9 cellular contexts compared by ENCODE assay signal in the genomic region with DNA sequence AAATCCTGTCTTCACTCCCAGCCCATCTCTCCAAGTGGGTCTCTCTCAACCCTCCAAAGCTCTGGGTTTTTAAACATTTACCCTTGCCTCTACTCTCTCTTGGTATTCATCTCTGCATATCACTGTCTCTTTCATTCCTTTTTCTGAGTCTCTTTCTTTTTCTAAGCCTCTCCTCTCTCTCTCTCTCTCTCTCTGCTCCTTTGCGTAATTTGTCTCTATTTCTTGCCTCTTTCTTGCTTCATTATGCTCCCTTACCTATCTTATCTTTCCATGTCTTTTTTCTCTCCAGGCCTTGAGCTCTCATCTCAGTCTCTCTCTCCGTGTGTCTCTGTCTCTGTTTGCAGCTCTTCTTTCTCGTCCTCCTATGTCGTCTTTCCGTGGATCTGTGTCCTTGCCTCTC. TPM values are rescaled to one million over a fixed set of nuclear protein-coding genes. Genes with fewer than 3 reads are reported as not detected.
DNase-seq lines count a peak whose midpoint lies in the region; ATAC-seq and TF ChIP-seq lines count a peak whose summit lies in the region.
"Had no signal": no experiment of that assay in that cellular context is flagged by ENCODE, and none has a peak within 500 bp of the region (broad histone marks: within the 10 kb centered on the region; RNA-seq: fewer than 3 reads in every experiment).

No MANE protein-coding gene starts in this region.

- H3K27me3 ChIP-seq in CD8-positive, alpha-beta T cell (ENCODE audit: insufficient read depth, low read length) = peaks cover 9% of the 10 kb centered on the region
- H3K27me3 ChIP-seq in Karpas-422 (ENCODE audit: low read length) = no peaks in the 10 kb centered on the region
- H3K27me3 ChIP-seq in breast epithelium = no peaks in the 10 kb centered on the region

- H4K20me1 ChIP-seq in Karpas-422 (ENCODE audit: insufficient read depth, low read depth, low read length) = peaks cover 8% of the 10 kb centered on the region; the same call in 1 of the 2 replicates

- peaks cover 11% of the 10 kb centered on the region for H3K4me1 Mint-ChIP-seq in CD8-positive, alpha-beta T cell (ENCODE audit: low read depth)
- peaks cover 6% of the 10 kb centered on the region for H3K4me1 Mint-ChIP-seq in nephron

- peak overlapping the region; percentile 85 for H3K4me3 Mint-ChIP-seq in CD8-positive, alpha-beta T cell
- H3K4me3 Mint-ChIP-seq in nephron = peak overlapping the region; percentile 79 to 81 (median 79)

- H3K9me3 ChIP-seq in CD8-positive, alpha-beta T cell (ENCODE audit: low read length) = no peaks in the 10 kb centered on the region
- no peaks in the 10 kb centered on the region for H3K9me3 ChIP-seq in Karpas-422 (ENCODE audit: low read length)
- no peaks in the 10 kb centered on the region for H3K9me3 ChIP-seq in breast epithelium
- H3K9me3 ChIP-seq: psoas muscle had no signal

- H2AFZ ChIP-seq in Karpas-422 (ENCODE audit: low read length) = no peak overlapping the region

- CTCF ChIA-PET in CD8-positive, alpha-beta T cell (lab: Charles Lee) = interaction anchor here (0.7 to 1.5 kb wide), 3 partner anchors 44 to 92 kb away, joined by 3 read pairs; no protein-coding TSS in a partner anchor

- peaks cover 20% of the 10 kb centered on the region for H3K79me2 ChIP-seq in Karpas-422 (ENCODE audit: low read length)

- H3K9me2 ChIP-seq in Karpas-422 (replicated peaks; ENCODE audit: insufficient read depth, low read length) = no peaks in the 10 kb centered on the region

- H3K27me3 Mint-ChIP-seq in CD8-positive, alpha-beta T cell (ENCODE audit: low read depth) = peaks cover 36% of the 10 kb centered on the region
- peaks cover 37% of the 10 kb centered on the region for H3K27me3 Mint-ChIP-seq in nephron (ENCODE audit: low read depth)

- DNase-seq in CD8-positive, alpha-beta T cell = no peak
- no peak for DNase-seq in Karpas-422
- no peak for DNase-seq in breast epithelium (ENCODE audit: low spot score in 2 of 2)
- DNase-seq in NCI-H1092 treated with DMSO at 0.1 percent for 48 hours (lab: John Stamatoyannopoulos, UW) = no peak
- DNase-seq in activated gamma-delta T cell (lab: John Stamatoyannopoulos, UW) = no peak
- DNase-seq in NCI-H226 = no peak

- intact Hi-C loops in CD8-positive, alpha-beta T cell (cut with DNase I, micrococcal nuclease) = loop anchor here (1.0 to 2.0 kb wide), 5 partner anchors 29 to 620 kb away; partner anchors contain the start of genes PPCDC (in 2 of the 2), COX5A (in 1 of the 2) and CPLX3 (in 1 of the 2)
- intact Hi-C loops in breast epithelium (cut with DNase I; ENCODE audit: low total_unique reads) = no loop called here

- TF ChIP-seq CTCF in CD8-positive, alpha-beta T cell (IDR thresholded peaks at IDR 0.05) = no peak
- TF ChIP-seq CTCF in breast epithelium (IDR thresholded peaks at IDR 0.05) = no peak
- TF ChIP-seq CTCF in nephron (IDR thresholded peaks at IDR 0.05; ENCODE audit: unreplicated experiment in 3 of 3) = no peak

- ATAC-seq in CD8-positive, alpha-beta T cell = no peak
- ATAC-seq in GM18511 (IDR thresholded peaks at IDR 0.05; ENCODE audit: unreplicated experiment) = no peak

- no peak overlapping the region for H3K27ac ChIP-seq in CD8-positive, alpha-beta T cell (ENCODE audit: low read depth, low read length)
- H3K27ac ChIP-seq in Karpas-422 (ENCODE audit: low read length) (no peak overlapping the region), breast epithelium (no peak overlapping the region)
- H3K27ac ChIP-seq: psoas muscle had no signal

- POLR2A ChIA-PET in CD8-positive, alpha-beta T cell (lab: Charles Lee) = no interaction called here

- no peaks in the 10 kb centered on the region for H3K36me3 Mint-ChIP-seq in CD8-positive, alpha-beta T cell
- peaks cover 5% of the 10 kb centered on the region for H3K36me3 Mint-ChIP-seq in nephron (ENCODE audit: low read depth)

- H3K4me2 ChIP-seq in Karpas-422 (ENCODE audit: low read depth, low read length, poor library complexity, severe bottlenecking) = peak overlapping the region; percentile 52

- H3K36me3 ChIP-seq in CD8-positive, alpha-beta T cell (ENCODE audit: insufficient read depth, low read length) = no peaks in the 10 kb centered on the region
- H3K36me3 ChIP-seq in Karpas-422 (ENCODE audit: insufficient read depth, low read length) (no peaks in the 10 kb centered on the region), breast epithelium (no peaks in the 10 kb centered on the region)

- no peaks in the 10 kb centered on the region for H3K9me3 Mint-ChIP-seq in CD8-positive, alpha-beta T cell
- H3K9me3 Mint-ChIP-seq in nephron = no peaks in the 10 kb centered on the region

- H3K27ac Mint-ChIP-seq in CD8-positive, alpha-beta T cell = no peak overlapping the region
- H3K27ac Mint-ChIP-seq in nephron = no peak overlapping the region

- no peak overlapping the region for H3K9ac ChIP-seq in Karpas-422 (ENCODE audit: low read length)

- TF ChIP-seq POLR2A in breast epithelium (IDR thresholded peaks at IDR 0.05) = no peak

- H3K4me1 ChIP-seq in CD8-positive, alpha-beta T cell (ENCODE audit: insufficient read depth, low read length) = peaks cover 17% of the 10 kb centered on the region
- H3K4me1 ChIP-seq in Karpas-422 (ENCODE audit: low read length) (peaks cover 44% of the 10 kb centered on the region), breast epithelium (peaks cover 0 to 4% of the 10 kb centered on the region in 2 donors)

- peak overlapping the region; percentile 31 for H3K4me3 ChIP-seq in CD8-positive, alpha-beta T cell (ENCODE audit: low read depth, low read length)
- H3K4me3 ChIP-seq in Karpas-422 (ENCODE audit: low read length) = peak overlapping the region; percentile 42; the same call in 1 of the 2 replicates
- peak overlapping the region in 2 of 3 donors; percentile 73 to 87 for H3K4me3 ChIP-seq in breast epithelium

RNA-seq across cellular contexts. Expression of gene SCAMP5, which starts 0.7 kb away (rescaled TPM):
- under 1 TPM; 0.71 to 0.72 TPM for total RNA-seq in CD8-positive, alpha-beta T cell
- total RNA-seq in Karpas-422 (2014; rRNA removed; shearing (Covaris generic); ENCODE audit: low replicate concordance) = 46.6 and 54.0 TPM in 2 replicates
- 1 to 10 TPM; 2.2 to 7.5 (median 4.5) TPM for total RNA-seq in breast epithelium

RNA-seq across cellular contexts. Expression of gene PPCDC, which starts 28.7 kb away (rescaled TPM):
- total RNA-seq in CD8-positive, alpha-beta T cell = 1 to 10 TPM; 6.0 to 6.5 TPM
- total RNA-seq in Karpas-422 (2014; rRNA removed; shearing (Covaris generic); ENCODE audit: low replicate concordance) = 19.3 and 30.6 TPM in 2 replicates
- 10 to 100 TPM; 17.3 to 19.0 (median 18.9) TPM for total RNA-seq in breast epithelium

RNA-seq across cellular contexts. Expression of gene RPP25, which starts 38.1 kb away (rescaled TPM):
- under 1 TPM; 0.22 to 0.28 TPM for total RNA-seq in CD8-positive, alpha-beta T cell
- total RNA-seq in Karpas-422 (2014; rRNA removed; shearing (Covaris generic); ENCODE audit: low replicate concordance) = 4.1 and 8.1 TPM in 2 replicates
- 10 to 100 TPM in 2 of 3 donors, 1 to 10 TPM in 1; 7.6 to 17.1 (median 13.1) TPM for total RNA-seq in breast epithelium

RNA-seq across cellular contexts. Expression of gene COX5A, which starts 56.8 kb away (rescaled TPM):
- total RNA-seq in CD8-positive, alpha-beta T cell = 10 to 100 TPM; 40.0 to 42.6 TPM
- 135 and 229 TPM in 2 replicates for total RNA-seq in Karpas-422 (2014; rRNA removed; shearing (Covaris generic); ENCODE audit: low replicate concordance)
- 10 to 100 TPM; 55.6 to 73.8 (median 58.3) TPM for total RNA-seq in breast epithelium
